Comparison of ENCODE assay signal across 2 cellular contexts in genomic region chr11:10451399-10452116, GRCh38.
TF ChIP-seq lines count a peak whose summit lies in the region.

No MANE protein-coding gene starts in this region.

TF ChIP-seq in HCT116, 20 proteins besides CTCF, POLR2A, EP300 and RAD21 (continued from another document):
- TF ChIP-seq ATF3 (IDR thresholded peaks at IDR 0.05), result no peak

TF ChIP-seq in SK-N-SH treated with all-trans-retinoic acid at 6 μM for 48 hours, 23 proteins besides CTCF, POLR2A, EP300 and RAD21 (continued from another document):
- TF ChIP-seq, protein P1, sequence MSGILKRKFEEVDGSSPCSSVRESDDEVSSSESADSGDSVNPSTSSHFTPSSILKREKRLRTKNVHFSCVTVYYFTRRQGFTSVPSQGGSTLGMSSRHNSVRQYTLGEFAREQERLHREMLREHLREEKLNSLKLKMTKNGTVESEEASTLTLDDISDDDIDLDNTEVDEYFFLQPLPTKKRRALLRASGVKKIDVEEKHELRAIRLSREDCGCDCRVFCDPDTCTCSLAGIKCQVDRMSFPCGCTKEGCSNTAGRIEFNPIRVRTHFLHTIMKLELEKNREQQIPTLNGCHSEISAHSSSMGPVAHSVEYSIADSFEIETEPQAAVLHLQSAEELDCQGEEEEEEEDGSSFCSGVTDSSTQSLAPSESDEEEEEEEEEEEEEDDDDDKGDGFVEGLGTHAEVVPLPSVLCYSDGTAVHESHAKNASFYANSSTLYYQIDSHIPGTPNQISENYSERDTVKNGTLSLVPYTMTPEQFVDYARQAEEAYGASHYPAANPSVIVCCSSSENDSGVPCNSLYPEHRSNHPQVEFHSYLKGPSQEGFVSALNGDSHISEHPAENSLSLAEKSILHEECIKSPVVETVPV (CRISPR knock-in tag; IDR thresholded peaks at IDR 0.05), result no peak
- TF ChIP-seq BACH2 (CRISPR knock-in tag; IDR thresholded peaks at IDR 0.05; ENCODE audit: borderline replicate concordance) (no peak), PPARA (CRISPR knock-in tag; IDR thresholded peaks at IDR 0.05; ENCODE audit: borderline replicate concordance) (no peak), ZNF565 (CRISPR knock-in tag; conservative IDR thresholded peaks at IDR 0.05; ENCODE audit: low read depth) (no peak), TCF4 (CRISPR knock-in tag; IDR thresholded peaks at IDR 0.05; ENCODE audit: borderline replicate concordance) (no peak), ZNF8 (CRISPR knock-in tag; IDR thresholded peaks at IDR 0.05) (no peak), ZFP30 (CRISPR knock-in tag; IDR thresholded peaks at IDR 0.05) (no peak), ESRRG (CRISPR knock-in tag; IDR thresholded peaks at IDR 0.05) (no peak)
